10 cellular contexts compared by ENCODE assay signal in the genomic region with DNA sequence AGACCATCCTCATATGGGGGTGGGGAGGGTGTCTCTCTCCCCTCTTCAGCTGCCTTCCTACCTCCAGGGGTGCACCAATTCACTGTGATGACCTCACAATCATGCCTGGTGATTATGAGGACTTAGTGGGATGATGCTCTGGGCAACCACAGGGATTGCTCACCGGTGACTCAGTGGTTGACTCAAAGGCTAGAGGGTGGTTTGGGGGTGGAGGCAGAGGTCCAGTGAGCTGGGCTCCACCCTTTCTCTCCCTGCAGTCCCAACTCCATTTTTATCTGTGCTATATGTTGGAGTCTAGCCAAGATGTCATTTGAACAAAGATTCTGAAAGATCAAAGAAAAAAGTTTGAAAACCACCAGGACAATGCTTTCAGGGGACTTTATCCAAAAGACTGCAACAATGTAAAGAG.
DNase-seq lines count a peak whose midpoint lies in the region; ATAC-seq and TF ChIP-seq lines count a peak whose summit lies in the region.
"Had no signal": no experiment of that assay in that cellular context is flagged by ENCODE, and none has a peak within 500 bp of the region (broad histone marks: within the 10 kb centered on the region; RNA-seq: fewer than 3 reads in every experiment).

No MANE protein-coding gene starts in this region.

- DNase-seq in activated T-cell treated with anti-CD3 and anti-CD28 coated beads, Interleukin-2, amount 50 U/mL, for 48 hours: peak; percentile 53 to 66
- DNase-seq in activated T-cell treated with anti-CD3 and anti-CD28 coated beads, Interleukin-2, amount 50 U/mL, for 1 hour: no peak
- peak; percentile 19 for DNase-seq in SK-N-SH
- peak; percentile 98 for DNase-seq in glomerular visceral epithelial cell (ENCODE audit: extremely low spot score)
- peak; percentile 43 for DNase-seq in stomach
- no peak for DNase-seq in activated CD4-positive, CD25-positive, alpha-beta regulatory T cell treated with anti-CD3 and anti-CD28 coated beads, Interleukin-2, amount 50 U/mL, for 72 hours
- no peak for DNase-seq in progenitor cell of endocrine pancreas (ENCODE audit: low spot score, unreplicated experiment)
- DNase-seq: DMS 273 treated with DMSO at 0.1 percent for 48 hours had no signal

- no peaks in the 10 kb centered on the region for H3K9me3 Mint-ChIP-seq in progenitor cell of endocrine pancreas (ENCODE audit: low read depth)
- H3K9me3 Mint-ChIP-seq: activated T-helper 2 cell treated with anti-CD3 and anti-CD28 coated beads, Interferon-gamma antibody, Interleukin-2, Interleukin-4, amounts not matched to agents 10 μg/mL and 5 μg/mL and 100 μg/mL, durations not matched to agents 14 hours and 24 hours and 36 hours had no signal

- H3K9me3 ChIP-seq in SK-N-SH: no peaks in the 10 kb centered on the region
- no peaks in the 10 kb centered on the region for H3K9me3 ChIP-seq in stomach

- H3K4me3 ChIP-seq in SK-N-SH (ENCODE audit: low read depth in 2 of 2, low read length in 1 of 2) (no peak overlapping the region), stomach (no peak overlapping the region)

- 0% methylated on average over 1 of the region's 1 CpG for WGBS in SK-N-SH (ENCODE audit: low lambda C conversion rate)
- 15 to 43% (median 33%) methylated on average over 1 of the region's 1 CpG for WGBS in stomach, 5 donors

- H3K27me3 ChIP-seq in SK-N-SH (ENCODE audit: insufficient read depth): no peaks in the 10 kb centered on the region
- no peaks in the 10 kb centered on the region for H3K27me3 ChIP-seq in stomach

- peak; percentile 15 to 97; a peak in 3 of 4 replicates for TF ChIP-seq EP300 in SK-N-SH (IDR thresholded peaks at IDR 0.05; ENCODE audit: borderline replicate concordance in 1 of 2, low read depth in 1 of 2, low read length in 1 of 2)
- no peak for TF ChIP-seq EP300 in stomach (IDR thresholded peaks at IDR 0.05)

- no peak overlapping the region; the same call in 1 of the 2 replicates for H2AFZ ChIP-seq in SK-N-SH (ENCODE audit: low read depth)

- no peaks in the 10 kb centered on the region for H3K36me3 Mint-ChIP-seq in progenitor cell of endocrine pancreas (ENCODE audit: insufficient read depth)

- POLR2A ChIA-PET in SK-N-SH (lab: Yijun Ruan, JAX): no interaction called here

- H3K79me2 ChIP-seq in SK-N-SH (ENCODE audit: insufficient read depth): peaks cover 6% of the 10 kb centered on the region; the same call in 1 of the 2 replicates

- no peaks in the 10 kb centered on the region for H3K27me3 Mint-ChIP-seq in progenitor cell of endocrine pancreas

- H3K4me2 ChIP-seq in SK-N-SH: peak overlapping the region; percentile 47; the same call in 1 of the 2 replicates

- TF ChIP-seq CTCF in SK-N-SH (IDR thresholded peaks at IDR 0.05) (peak; percentile 30; the same call in 1 of the 2 replicates), stomach (IDR thresholded peaks at IDR 0.05) (no peak), progenitor cell of endocrine pancreas (IDR thresholded peaks at IDR 0.05; ENCODE audit: unreplicated experiment) (no peak)

- H3K36me3 ChIP-seq in SK-N-SH (replicated peaks in 1 of 2; ENCODE audit: control insufficient read depth in 1 of 2, insufficient read depth in 2 of 2, low read length in 1 of 2) (peaks cover 0 to 5% of the 10 kb centered on the region in 2 experiments), stomach (no peaks in the 10 kb centered on the region)

- TF ChIP-seq POLR2A in stomach (IDR thresholded peaks at IDR 0.05): no peak

- H3K27ac ChIP-seq in SK-N-SH (ENCODE audit: low read depth in 2 of 2, low read length in 1 of 2): peak overlapping the region; percentile 58 to 94; a peak in 3 of 4 replicates
- peak overlapping the region in 2 of 5 donors; percentile 36 to 49 for H3K27ac ChIP-seq in stomach

- intact Hi-C loops in stomach (cut with DNase I; ENCODE audit: low total_unique reads): no loop called here

- H3F3A ChIP-seq in SK-N-SH (replicated peaks; ENCODE audit: insufficient read depth): peaks cover 26% of the 10 kb centered on the region

- no peaks in the 10 kb centered on the region for H4K20me1 ChIP-seq in SK-N-SH (ENCODE audit: insufficient read depth)

- no peak overlapping the region for H3K4me3 Mint-ChIP-seq in progenitor cell of endocrine pancreas (ENCODE audit: low read depth)

- CTCF ChIA-PET in SK-N-SH (lab: Yijun Ruan, JAX): interaction anchor here (1.2 kb wide), 1 partner anchor 177 kb away, joined by 3 read pairs; no protein-coding TSS in a partner anchor

- H3K9ac ChIP-seq in SK-N-SH: peak overlapping the region; percentile 62

- H3K4me1 Mint-ChIP-seq in progenitor cell of endocrine pancreas (ENCODE audit: low read depth): peaks cover 3% of the 10 kb centered on the region

- peaks cover 4 to 15% of the 10 kb centered on the region in 2 experiments for H3K4me1 ChIP-seq in SK-N-SH (ENCODE audit: control insufficient read depth in 1 of 2, insufficient read depth in 2 of 2, low read depth in 1 of 2, low read length in 1 of 2)
- H3K4me1 ChIP-seq in stomach: peaks cover 0 to 34% (median 6%) of the 10 kb centered on the region in 4 donors

- no peaks in the 10 kb centered on the region for H3K9me2 ChIP-seq in SK-N-SH

- H3K27ac Mint-ChIP-seq in progenitor cell of endocrine pancreas: no peak overlapping the region
- H3K27ac Mint-ChIP-seq: activated T-helper 2 cell treated with anti-CD3 and anti-CD28 coated beads, Interferon-gamma antibody, Interleukin-2, Interleukin-4, amounts not matched to agents 10 μg/mL and 5 μg/mL and 100 μg/mL, durations not matched to agents 14 hours and 24 hours and 36 hours had no signal

- no peak for TF ChIP-seq RAD21 in SK-N-SH (IDR thresholded peaks at IDR 0.05; ENCODE audit: low read length)

- no peak for ATAC-seq in HG03520 (IDR thresholded peaks at IDR 0.05; ENCODE audit: unreplicated experiment)

TF ChIP-seq in SK-N-SH, 30 proteins besides CTCF, POLR2A, EP300 and RAD21 (continues in another document):
- TF ChIP-seq ELF1 (IDR thresholded peaks at IDR 0.05): no peak; the same call in 1 of the 2 replicates
- peak; percentile 63; the same call in 1 of the 2 replicates for TF ChIP-seq FOXM1 (IDR thresholded peaks at IDR 0.05; ENCODE audit: low read depth)
- TF ChIP-seq, protein P1, sequence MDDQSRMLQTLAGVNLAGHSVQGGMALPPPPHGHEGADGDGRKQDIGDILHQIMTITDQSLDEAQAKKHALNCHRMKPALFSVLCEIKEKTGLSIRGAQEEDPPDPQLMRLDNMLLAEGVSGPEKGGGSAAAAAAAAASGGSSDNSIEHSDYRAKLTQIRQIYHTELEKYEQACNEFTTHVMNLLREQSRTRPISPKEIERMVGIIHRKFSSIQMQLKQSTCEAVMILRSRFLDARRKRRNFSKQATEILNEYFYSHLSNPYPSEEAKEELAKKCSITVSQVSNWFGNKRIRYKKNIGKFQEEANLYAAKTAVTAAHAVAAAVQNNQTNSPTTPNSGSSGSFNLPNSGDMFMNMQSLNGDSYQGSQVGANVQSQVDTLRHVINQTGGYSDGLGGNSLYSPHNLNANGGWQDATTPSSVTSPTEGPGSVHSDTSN (IDR thresholded peaks at IDR 0.05): peak; percentile 79
- TF ChIP-seq NFIC (IDR thresholded peaks at IDR 0.05; ENCODE audit: borderline replicate concordance): peak; percentile 93
- TF ChIP-seq SIN3A (IDR thresholded peaks at IDR 0.05; ENCODE audit: borderline replicate concordance, low read depth, low read length): 0 out of 2 replicates have a peak, but pooled peaks have one; percentile 28
- no peak for TF ChIP-seq CHD2 (IDR thresholded peaks at IDR 0.05; ENCODE audit: low read length, partially characterized antibody)
- no peak; the same call in 1 of the 2 replicates for TF ChIP-seq MEF2A (IDR thresholded peaks at IDR 0.05; ENCODE audit: borderline replicate concordance, low read depth)
- TF ChIP-seq, protein P2, sequence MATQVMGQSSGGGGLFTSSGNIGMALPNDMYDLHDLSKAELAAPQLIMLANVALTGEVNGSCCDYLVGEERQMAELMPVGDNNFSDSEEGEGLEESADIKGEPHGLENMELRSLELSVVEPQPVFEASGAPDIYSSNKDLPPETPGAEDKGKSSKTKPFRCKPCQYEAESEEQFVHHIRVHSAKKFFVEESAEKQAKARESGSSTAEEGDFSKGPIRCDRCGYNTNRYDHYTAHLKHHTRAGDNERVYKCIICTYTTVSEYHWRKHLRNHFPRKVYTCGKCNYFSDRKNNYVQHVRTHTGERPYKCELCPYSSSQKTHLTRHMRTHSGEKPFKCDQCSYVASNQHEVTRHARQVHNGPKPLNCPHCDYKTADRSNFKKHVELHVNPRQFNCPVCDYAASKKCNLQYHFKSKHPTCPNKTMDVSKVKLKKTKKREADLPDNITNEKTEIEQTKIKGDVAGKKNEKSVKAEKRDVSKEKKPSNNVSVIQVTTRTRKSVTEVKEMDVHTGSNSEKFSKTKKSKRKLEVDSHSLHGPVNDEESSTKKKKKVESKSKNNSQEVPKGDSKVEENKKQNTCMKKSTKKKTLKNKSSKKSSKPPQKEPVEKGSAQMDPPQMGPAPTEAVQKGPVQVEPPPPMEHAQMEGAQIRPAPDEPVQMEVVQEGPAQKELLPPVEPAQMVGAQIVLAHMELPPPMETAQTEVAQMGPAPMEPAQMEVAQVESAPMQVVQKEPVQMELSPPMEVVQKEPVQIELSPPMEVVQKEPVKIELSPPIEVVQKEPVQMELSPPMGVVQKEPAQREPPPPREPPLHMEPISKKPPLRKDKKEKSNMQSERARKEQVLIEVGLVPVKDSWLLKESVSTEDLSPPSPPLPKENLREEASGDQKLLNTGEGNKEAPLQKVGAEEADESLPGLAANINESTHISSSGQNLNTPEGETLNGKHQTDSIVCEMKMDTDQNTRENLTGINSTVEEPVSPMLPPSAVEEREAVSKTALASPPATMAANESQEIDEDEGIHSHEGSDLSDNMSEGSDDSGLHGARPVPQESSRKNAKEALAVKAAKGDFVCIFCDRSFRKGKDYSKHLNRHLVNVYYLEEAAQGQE (IDR thresholded peaks at IDR 0.05; ENCODE audit: low read depth, low read length): 0 out of 2 replicates have a peak, but pooled peaks have one; percentile 60
- TF ChIP-seq, protein P3, sequence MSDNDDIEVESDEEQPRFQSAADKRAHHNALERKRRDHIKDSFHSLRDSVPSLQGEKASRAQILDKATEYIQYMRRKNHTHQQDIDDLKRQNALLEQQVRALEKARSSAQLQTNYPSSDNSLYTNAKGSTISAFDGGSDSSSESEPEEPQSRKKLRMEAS (IDR thresholded peaks at IDR 0.05; ENCODE audit: low read depth): peak; percentile 61
- TF ChIP-seq TCF12 (IDR thresholded peaks at IDR 0.05): peak; percentile 96
- no peak for TF ChIP-seq YY1 (IDR thresholded peaks at IDR 0.05; ENCODE audit: low read depth)
- TF ChIP-seq FOSL2 (IDR thresholded peaks at IDR 0.05; ENCODE audit: borderline replicate concordance, low read depth): peak; percentile 100
- TF ChIP-seq RXRA (IDR thresholded peaks at IDR 0.05; ENCODE audit: borderline replicate concordance, low read depth): peak; percentile 98
- TF ChIP-seq POLR2AphosphoS5 (IDR thresholded peaks at IDR 0.05; ENCODE audit: low read depth, low read length): peak; percentile 78; the same call in 1 of the 2 replicates
- peak; percentile 34; the same call in 1 of the 2 replicates for TF ChIP-seq TAF1 (IDR thresholded peaks at IDR 0.05; ENCODE audit: borderline replicate concordance, low read depth, low read length)
- no peak for TF ChIP-seq GABPA (IDR thresholded peaks at IDR 0.05; ENCODE audit: low read depth)
- peak; percentile 99 for TF ChIP-seq JUND (IDR thresholded peaks at IDR 0.05)

Comparison
In these comparisons a context has a peak if more than half of its experiments do, and no peak if none do; other contexts are left out.
1. DNase-seq: peak in activated T-cell treated with anti-CD3 and anti-CD28 coated beads, Interleukin-2, amount 50 U/mL, for 48 hours (2 of 2), SK-N-SH (single experiment), glomerular visceral epithelial cell (single experiment) and stomach (single experiment); none in activated T-cell treated with anti-CD3 and anti-CD28 coated beads, Interleukin-2, amount 50 U/mL, for 1 hour (single experiment), activated CD4-positive, CD25-positive, alpha-beta regulatory T cell treated with anti-CD3 and anti-CD28 coated beads, Interleukin-2, amount 50 U/mL, for 72 hours (single experiment) and progenitor cell of endocrine pancreas (single experiment).